Comparison of ENCODE assay signal across 15 cellular contexts in genomic region chr7:102872460-102872859, GRCh38. TPM values are rescaled to one million over a fixed set of nuclear protein-coding genes. Genes with fewer than 3 reads are reported as not detected.
DNase-seq lines count a peak whose midpoint lies in the region; ATAC-seq, FAIRE-seq and TF ChIP-seq lines count a peak whose summit lies in the region.
"Had no signal": no experiment of that assay in that cellular context is flagged by ENCODE, and none has a peak within 500 bp of the region (broad histone marks: within the 10 kb centered on the region; RNA-seq: fewer than 3 reads in every experiment).

No MANE protein-coding gene starts in this region.

- H3K27ac Mint-ChIP-seq in natural killer cell, result no peak overlapping the region

- POLR2A ChIA-PET in AG04450 (lab: Yijun Ruan, JAX), result interaction anchor here (1.0 to 1.1 kb wide), 2 partner anchors 41 to 189 kb away, joined by 3 read pairs; partner anchors contain the start of gene LRRC17

- no peaks in the 10 kb centered on the region for H4K20me1 ChIP-seq in Karpas-422 (ENCODE audit: insufficient read depth, low read depth, low read length)

- DNase-seq in AG04450 (ENCODE audit: low read depth, low spot score) (peak; percentile 74), Karpas-422 (peak; percentile 30), bronchial epithelial cell (ENCODE audit: low read depth) (peak; percentile 94), left lung (no peak), natural killer cell (no peak), substantia nigra (lab: John Stamatoyannopoulos, UW) (no peak), NCI-H2196 treated with DMSO at 0.1 percent for 48 hours (lab: John Stamatoyannopoulos, UW; ENCODE audit: unreplicated experiment) (no peak)
- DNase-seq: aorta; erythroblast; left colon; OCI-M1; stimulated activated CD4-positive, alpha-beta T cell treated with anti-CD3 and anti-CD28 coated beads, Interleukin-1b, Interleukin-23, amount 100 ng/mL, for 48 hours; stomach had no signal

- H3K4me3 Mint-ChIP-seq in natural killer cell, result no peak overlapping the region

- H3K27me3 Mint-ChIP-seq in natural killer cell (ENCODE audit: low read depth in 2 of 2), result no peaks in the 10 kb centered on the region

- no peaks in the 10 kb centered on the region for H3K36me3 ChIP-seq in Karpas-422 (ENCODE audit: insufficient read depth, low read length)
- no peaks in the 10 kb centered on the region for H3K36me3 ChIP-seq in bronchial epithelial cell (ENCODE audit: control insufficient read depth, insufficient read depth, low read length)
- no peaks in the 10 kb centered on the region for H3K36me3 ChIP-seq in left lung

- ATAC-seq in left lung, result peak; percentile 41
- no peak for ATAC-seq in natural killer cell
- ATAC-seq in HG03378 (IDR thresholded peaks at IDR 0.05; ENCODE audit: unreplicated experiment), result no peak
- ATAC-seq: HCT116, left colon had no signal

- H3K4me2 ChIP-seq in Karpas-422 (ENCODE audit: low read depth, low read length, poor library complexity, severe bottlenecking), result no peak overlapping the region

- H3K36me3 Mint-ChIP-seq in natural killer cell, result no peaks in the 10 kb centered on the region

- intact Hi-C loops in left lung (cut with DNase I), result no loop called here
- intact Hi-C loops in natural killer cell (cut with micrococcal nuclease), result no loop called here

- H3K9me3 Mint-ChIP-seq in natural killer cell, result no peaks in the 10 kb centered on the region

- H3K9ac ChIP-seq in Karpas-422 (ENCODE audit: low read length), result no peak overlapping the region

- H2AFZ ChIP-seq in Karpas-422 (ENCODE audit: low read length), result no peak overlapping the region

- CTCF ChIA-PET in AG04450 (lab: Charles Lee), result interaction anchor here (1.1 to 1.3 kb wide), 2 partner anchors 18 to 190 kb away, joined by 3 to 4 read pairs; no protein-coding TSS in a partner anchor

- H3K9me2 ChIP-seq in Karpas-422 (replicated peaks; ENCODE audit: insufficient read depth, low read length), result no peaks in the 10 kb centered on the region

- H3K27me3 ChIP-seq in AG04450 (ENCODE audit: control insufficient read depth, insufficient read depth, low read length) (no peaks in the 10 kb centered on the region), Karpas-422 (ENCODE audit: low read length) (no peaks in the 10 kb centered on the region; the same call in 1 of the 2 replicates), bronchial epithelial cell (ENCODE audit: control insufficient read depth, insufficient read depth, low read length) (no peaks in the 10 kb centered on the region), left lung (no peaks in the 10 kb centered on the region)
- H3K27me3 ChIP-seq: stomach had no signal

- no peaks in the 10 kb centered on the region for H3K79me2 ChIP-seq in Karpas-422 (ENCODE audit: low read length)

- H3K4me3 ChIP-seq in AG04450 (ENCODE audit: low read depth, low read length) (no peak overlapping the region), Karpas-422 (ENCODE audit: low read length) (no peak overlapping the region), bronchial epithelial cell (ENCODE audit: low read depth, low read length) (no peak overlapping the region), left lung (no peak overlapping the region)
- H3K4me3 ChIP-seq: stomach had no signal

- H3K4me1 Mint-ChIP-seq in natural killer cell, result no peaks in the 10 kb centered on the region

- no peaks in the 10 kb centered on the region for H3K4me1 ChIP-seq in Karpas-422 (ENCODE audit: low read length)
- H3K4me1 ChIP-seq in left lung, result peaks cover 0 to 5% of the 10 kb centered on the region in 2 donors

- FAIRE-seq in bronchial epithelial cell (lab: Jason Lieb, UNC), result no peak

- H3K27ac ChIP-seq in AG04450 (ENCODE audit: low read depth, low read length) (peak overlapping the region; percentile 72), Karpas-422 (ENCODE audit: low read length) (no peak overlapping the region), left lung (no peak overlapping the region), substantia nigra (ENCODE audit: low read depth, low read length, poor library complexity, severe bottlenecking) (no peak overlapping the region)
- H3K27ac ChIP-seq: stomach had no signal

- no peak for TF ChIP-seq CTCF in AG04450 (IDR thresholded peaks at IDR 0.05; ENCODE audit: low read depth, low read length)
- TF ChIP-seq CTCF in bronchial epithelial cell (IDR thresholded peaks at IDR 0.05; ENCODE audit: insufficient read depth, low read length, severe bottlenecking), result no peak
- no peak for TF ChIP-seq CTCF in left lung (IDR thresholded peaks at IDR 0.05)
- TF ChIP-seq CTCF in natural killer cell (IDR thresholded peaks at IDR 0.05), result no peak

- no peaks in the 10 kb centered on the region; the same call in 1 of the 2 replicates for H3K9me3 ChIP-seq in AG04450 (ENCODE audit: control insufficient read depth, insufficient read depth, low read length)
- H3K9me3 ChIP-seq in Karpas-422 (ENCODE audit: low read length), result no peaks in the 10 kb centered on the region
- no peaks in the 10 kb centered on the region for H3K9me3 ChIP-seq in left lung
- H3K9me3 ChIP-seq: stomach had no signal

RNA-seq across cellular contexts. Expression of gene LRRC17, which starts 40.3 kb away (rescaled TPM):
- 813 and 964 TPM in 2 replicates for polyA plus RNA-seq in AG04450 (2011; rRNA removed)
- polyA minus RNA-seq in AG04450 (2011; rRNA and poly(A)+ RNA removed), result 234 and 241 TPM in 2 replicates
- total RNA-seq in Karpas-422 (2014; rRNA removed; shearing (Covaris generic); ENCODE audit: low replicate concordance), result not detected in 2 replicates
- total RNA-seq in bronchial epithelial cell (0.26 and 0.38 TPM in 2 replicates), left lung (10 to 100 TPM in 1 of 2 donors, 1 to 10 TPM in 1; 8.7 to 22.9 TPM), natural killer cell (under 1 TPM in 1 of 3 donors, not detected in 2; 0.63 TPM)

Comparison
In these comparisons a context has a peak if more than half of its experiments do, and no peak if none do; other contexts are left out.
1. DNase-seq: peak in AG04450 (single experiment), Karpas-422 (single experiment) and bronchial epithelial cell (single experiment); none in left lung (0 of 2), natural killer cell (single experiment), substantia nigra (0 of 49) and NCI-H2196 treated with DMSO at 0.1 percent for 48 hours (single experiment).